26 cellular contexts compared by ENCODE assay signal in genomic region chr18:7681261-7681660, GRCh38.
"Had no signal": no experiment of that assay in that cellular context is flagged by ENCODE, and none has a peak within 500 bp of the region (broad histone marks: within the 10 kb centered on the region; RNA-seq: fewer than 3 reads in every experiment).

No MANE protein-coding gene starts in this region.

- H3K27ac Mint-ChIP-seq: immature natural killer cell; mesothelial cell of epicardium; naive B cell; natural killer cell; progenitor cell of endocrine pancreas; stimulated activated naive B cell treated with anti-CD40 and anti-IgM and Interleukin-4, amounts not matched to agents 10 μg/mL and 1 μg/mL and 100 μg/mL, for 72 hours had no signal

- DNase-seq: heart left ventricle; hypothalamus; immature natural killer cell; kidney; lower lobe of right lung; mammary epithelial cell; mesenchymal stem cell; naive B cell; natural killer cell; ovary; retina; right cardiac atrium; stimulated activated CD4-positive, alpha-beta T cell treated with anti-CD3 and anti-CD28 coated beads, Interleukin-12 subunit alpha, Interleukin-12 subunit beta, amount 100 ng/mL, for 4 hours; stimulated activated CD4-positive, alpha-beta T cell treated with anti-CD3 and anti-CD28 coated beads, Interleukin-15, amount 100 ng/mL, for 24 hours; stimulated activated CD4-positive, alpha-beta T cell treated with anti-CD3 and anti-CD28 coated beads, Interleukin-2, amount 100 ng/mL, for 24 hours; stimulated activated CD4-positive, alpha-beta T cell treated with anti-CD3 and anti-CD28 coated beads, Interleukin-4, amount 100 ng/mL, for 1 hour; stimulated activated naive B cell treated with anti-CD40 and anti-IgM and Interleukin-4, amounts not matched to agents 10 μg/mL and 1 μg/mL and 100 μg/mL, for 72 hours; stimulated activated naive CD8-positive, alpha-beta T cell treated with anti-CD3 and anti-CD28 coated beads, Interleukin-15, Interleukin-2, amounts not matched to agents 100 U/mL and 50 U/mL, for 24 hours; stomach; testis; thyroid gland; transverse colon; upper lobe of left lung had no signal

- H3K9me3 Mint-ChIP-seq: mesothelial cell of epicardium, naive B cell, natural killer cell had no signal

- H3K36me3 Mint-ChIP-seq: immature natural killer cell; mesothelial cell of epicardium; naive B cell; natural killer cell; stimulated activated naive B cell treated with anti-CD40 and anti-IgM and Interleukin-4, amounts not matched to agents 10 μg/mL and 1 μg/mL and 100 μg/mL, for 72 hours had no signal

- H3K27me3 ChIP-seq: heart left ventricle, ovary, stomach, testis, thyroid gland, transverse colon, upper lobe of left lung had no signal

- H3K4me3 Mint-ChIP-seq: immature natural killer cell; mesothelial cell of epicardium; naive B cell; natural killer cell; stimulated activated naive B cell treated with anti-CD40 and anti-IgM and Interleukin-4, amounts not matched to agents 10 μg/mL and 1 μg/mL and 100 μg/mL, for 72 hours had no signal

- H3K36me3 ChIP-seq: heart left ventricle, lower lobe of right lung, ovary, stomach, thyroid gland, transverse colon, upper lobe of left lung had no signal

- H3K4me3 ChIP-seq: heart left ventricle, lower lobe of right lung, ovary, skin epidermis, stomach, testis, thyroid gland, transverse colon, upper lobe of left lung had no signal

- H3K4me1 Mint-ChIP-seq: immature natural killer cell; naive B cell; natural killer cell; stimulated activated naive B cell treated with anti-CD40 and anti-IgM and Interleukin-4, amounts not matched to agents 10 μg/mL and 1 μg/mL and 100 μg/mL, for 72 hours had no signal

- H3K27me3 Mint-ChIP-seq: naive B cell; progenitor cell of endocrine pancreas; stimulated activated naive B cell treated with anti-CD40 and anti-IgM and Interleukin-4, amounts not matched to agents 10 μg/mL and 1 μg/mL and 100 μg/mL, for 72 hours had no signal

- H3K9me3 ChIP-seq: heart left ventricle, lower lobe of right lung, ovary, stomach, testis, thyroid gland, transverse colon, upper lobe of left lung had no signal

- H3K27ac ChIP-seq: lower lobe of right lung, ovary, skin epidermis, stomach, testis, thyroid gland, transverse colon, upper lobe of left lung had no signal

- H3K4me1 ChIP-seq: lower lobe of right lung, testis, transverse colon had no signal
